In the genomic region with DNA sequence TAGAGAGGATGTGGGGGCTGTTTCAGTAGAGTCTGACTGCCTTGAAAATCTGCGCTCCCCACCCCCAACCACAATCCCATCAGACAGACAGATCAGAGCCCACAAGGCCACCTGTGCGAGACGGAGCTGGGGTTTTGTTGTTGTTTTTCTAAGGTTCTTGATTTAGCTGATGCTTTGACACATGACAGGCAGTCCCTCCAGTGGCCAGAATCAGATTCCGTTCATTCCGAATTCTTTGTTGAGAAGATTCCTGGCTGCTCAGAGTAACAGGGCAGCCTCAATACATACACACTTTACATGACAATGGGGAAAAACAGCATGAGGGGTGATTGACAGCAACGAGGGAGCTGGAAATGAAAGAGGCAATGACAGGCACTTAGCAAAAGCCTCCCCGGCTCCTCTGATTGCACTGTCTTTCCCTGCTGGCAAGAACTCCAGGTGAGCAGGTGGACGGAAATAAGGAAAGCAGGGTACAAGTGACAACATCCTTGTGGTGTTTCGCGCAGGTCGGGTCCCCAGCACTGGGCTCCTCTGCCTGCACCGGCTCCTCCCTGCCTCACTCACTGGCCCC, we compare ENCODE assay signal across 10 cellular contexts.
DNase-seq lines count a peak whose midpoint lies in the region; ATAC-seq and TF ChIP-seq lines count a peak whose summit lies in the region.
"Had no signal": no experiment of that assay in that cellular context is flagged by ENCODE, and none has a peak within 500 bp of the region (broad histone marks: within the 10 kb centered on the region; RNA-seq: fewer than 3 reads in every experiment).

No MANE protein-coding gene starts in this region.

- 74% methylated on average over 12 of the region's 12 CpGs for WGBS in esophagus muscularis mucosa

- in situ Hi-C loops in G401 (cut with HindIII; ENCODE audit: low sequenced_read_pairs) = no loop called here

- H3K4me1 ChIP-seq in esophagus muscularis mucosa = peaks cover 3 to 22% (median 10%) of the 10 kb centered on the region in 4 donors

- ATAC-seq in HG03064 (IDR thresholded peaks at IDR 0.05; ENCODE audit: low read depth, unreplicated experiment) = peak; percentile 56
- ATAC-seq in activated CD8-positive, alpha-beta T cell treated with anti-CD3 and anti-CD28 coated beads for 36 hours = peak; percentile 15
- ATAC-seq in HG03175 (IDR thresholded peaks at IDR 0.05; ENCODE audit: unreplicated experiment) = no peak
- ATAC-seq in HG03025 (IDR thresholded peaks at IDR 0.05; ENCODE audit: low FRiP score, unreplicated experiment) = no peak
- ATAC-seq: Panc1 had no signal

- DNase-seq in G401 (ENCODE audit: low spot score) (peak; percentile 68), myocyte (ENCODE audit: low read depth) (peak; percentile 68), esophagus muscularis mucosa (ENCODE audit: extremely low spot score) (no peak)
- peak; percentile 35 for DNase-seq in activated CD8-positive, alpha-beta T cell treated with anti-CD3 and anti-CD28 coated beads for 36 hours
- no peak for DNase-seq in central memory CD4-positive, alpha-beta T cell
- DNase-seq: effector CD4-positive, alpha-beta T cell had no signal

- H3K9me3 Mint-ChIP-seq in activated CD8-positive, alpha-beta T cell treated with anti-CD3 and anti-CD28 coated beads for 36 hours = no peaks in the 10 kb centered on the region

- TF ChIP-seq CTCF in activated CD8-positive, alpha-beta T cell treated with anti-CD3 and anti-CD28 coated beads for 36 hours (IDR thresholded peaks at IDR 0.05) = no peak
- no peak for TF ChIP-seq CTCF in esophagus muscularis mucosa (IDR thresholded peaks at IDR 0.05)

- peaks cover 62% of the 10 kb centered on the region for H3K4me1 Mint-ChIP-seq in activated CD8-positive, alpha-beta T cell treated with anti-CD3 and anti-CD28 coated beads for 36 hours (ENCODE audit: low read depth)

- H3K4me3 ChIP-seq in esophagus muscularis mucosa = no peak overlapping the region

- H3K4me3 Mint-ChIP-seq in activated CD8-positive, alpha-beta T cell treated with anti-CD3 and anti-CD28 coated beads for 36 hours = no peak overlapping the region

- H3K27ac Mint-ChIP-seq in activated CD8-positive, alpha-beta T cell treated with anti-CD3 and anti-CD28 coated beads for 36 hours = no peak overlapping the region

- no peaks in the 10 kb centered on the region for H3K27me3 ChIP-seq in esophagus muscularis mucosa

- TF ChIP-seq POLR2A in esophagus muscularis mucosa (IDR thresholded peaks at IDR 0.05; ENCODE audit: low read depth) = no peak

- H3K27me3 Mint-ChIP-seq in activated CD8-positive, alpha-beta T cell treated with anti-CD3 and anti-CD28 coated beads for 36 hours = no peaks in the 10 kb centered on the region

- H3K36me3 ChIP-seq in esophagus muscularis mucosa = peaks cover 24 to 85% (median 68%) of the 10 kb centered on the region in 4 donors

- H3K9me3 ChIP-seq in esophagus muscularis mucosa = no peaks in the 10 kb centered on the region

- no peak for TF ChIP-seq EP300 in esophagus muscularis mucosa (IDR thresholded peaks at IDR 0.05)

- H3K27ac ChIP-seq in esophagus muscularis mucosa (replicated peaks in 1 of 4) = no peak overlapping the region

- CTCF ChIA-PET in activated CD8-positive, alpha-beta T cell treated with anti-CD3 and anti-CD28 coated beads for 36 hours (lab: Charles Lee) = interaction anchor here (1.2 kb wide), 2 partner anchors 29 to 34 kb away, joined by 3 to 5 read pairs; no protein-coding TSS in a partner anchor

- intact Hi-C loops in activated CD8-positive, alpha-beta T cell treated with anti-CD3 and anti-CD28 coated beads for 36 hours (cut with micrococcal nuclease) = no loop called here
- intact Hi-C loops in esophagus muscularis mucosa (cut with DNase I) = no loop called here

- POLR2A ChIA-PET in activated CD8-positive, alpha-beta T cell treated with anti-CD3 and anti-CD28 coated beads for 36 hours (lab: Charles Lee) = interaction anchor here (0.8 kb wide), 1 partner anchor 192 kb away, joined by 3 read pairs; no protein-coding TSS in a partner anchor

- peaks cover 38% of the 10 kb centered on the region for H3K36me3 Mint-ChIP-seq in activated CD8-positive, alpha-beta T cell treated with anti-CD3 and anti-CD28 coated beads for 36 hours (ENCODE audit: low read depth)

Comparison
In these comparisons a context has a peak if more than half of its experiments do, and no peak if none do; other contexts are left out.
1. DNase-seq: peak in G401 (single experiment), activated CD8-positive, alpha-beta T cell treated with anti-CD3 and anti-CD28 coated beads for 36 hours (single experiment) and myocyte (single experiment); none in esophagus muscularis mucosa (single experiment) and central memory CD4-positive, alpha-beta T cell (single experiment).
2. ATAC-seq: peak in HG03064 (single experiment) and activated CD8-positive, alpha-beta T cell treated with anti-CD3 and anti-CD28 coated beads for 36 hours (single experiment); none in HG03175 (single experiment) and HG03025 (single experiment).